In genomic region chr5:62133426-62133825, GRCh38 we compare ENCODE assay signal across 34 cellular contexts.
DNase-seq lines count a peak whose midpoint lies in the region; ATAC-seq, FAIRE-seq and TF ChIP-seq lines count a peak whose summit lies in the region.
"Had no signal": no experiment of that assay in that cellular context is flagged by ENCODE, and none has a peak within 500 bp of the region (broad histone marks: within the 10 kb centered on the region; RNA-seq: fewer than 3 reads in every experiment).

No MANE protein-coding gene starts in this region.

- H3K79me2 ChIP-seq in HepG2 (ENCODE audit: insufficient read depth, low read length) = no peaks in the 10 kb centered on the region
- H3K79me2 ChIP-seq in GM23338 (replicated peaks; ENCODE audit: insufficient read depth) = no peaks in the 10 kb centered on the region

- H3K9me3 ChIP-seq in HepG2 (ENCODE audit: low read length) (no peaks in the 10 kb centered on the region), right lobe of liver (no peaks in the 10 kb centered on the region), right atrium auricular region (no peaks in the 10 kb centered on the region)
- H3K9me3 ChIP-seq: A549; BE2C; BLaER1; BLaER1 treated with 17β-estradiol and CSF1 and Interleukin-3, amounts not matched to agents 10 nM and 100 nM had no signal

- no peaks in the 10 kb centered on the region; the same call in 1 of the 2 replicates for H3K9me2 ChIP-seq in GM23338 (ENCODE audit: insufficient read depth)

- FAIRE-seq in HepG2 (lab: Jason Lieb, UNC) = no peak
- FAIRE-seq: A204.1, A549, D721Med had no signal

- no peaks in the 10 kb centered on the region for H3F3A ChIP-seq in GM23338 (replicated peaks; ENCODE audit: low read depth)

- H3K4me3 ChIP-seq in HepG2 (replicated peaks in 1 of 3; ENCODE audit: insufficient read depth in 1 of 3, low read depth in 2 of 3, low read length in 3 of 3) (no peak overlapping the region), right lobe of liver (no peak overlapping the region), GM23338 (no peak overlapping the region), right atrium auricular region (no peak overlapping the region)
- H3K4me3 ChIP-seq: A549; BLaER1; BLaER1 treated with 17β-estradiol and CSF1 and Interleukin-3, amounts not matched to agents 10 nM and 100 nM had no signal

- no peak overlapping the region for H3K4me3 Mint-ChIP-seq in GM23338
- H3K4me3 Mint-ChIP-seq: B cell; CD14-positive monocyte; CD4-positive, alpha-beta memory T cell; CD4-positive, alpha-beta T cell; CD4-positive, CD25-positive, alpha-beta regulatory T cell; CD8-positive, alpha-beta memory T cell; CD8-positive, alpha-beta T cell had no signal

- no peaks in the 10 kb centered on the region for H3K36me3 Mint-ChIP-seq in GM23338 (ENCODE audit: low read depth)
- H3K36me3 Mint-ChIP-seq: CD14-positive monocyte; CD4-positive, alpha-beta memory T cell; CD4-positive, CD25-positive, alpha-beta regulatory T cell; CD8-positive, alpha-beta memory T cell; CD8-positive, alpha-beta T cell had no signal

- POLR2A ChIA-PET in HepG2 (lab: Yijun Ruan, JAX) = no interaction called here

- no peaks in the 10 kb centered on the region for H3K9me3 Mint-ChIP-seq in GM23338
- H3K9me3 Mint-ChIP-seq: CD4-positive, alpha-beta T cell; CD8-positive, alpha-beta memory T cell; CD8-positive, alpha-beta T cell had no signal

- no peak overlapping the region for H3K27ac Mint-ChIP-seq in GM23338
- H3K27ac Mint-ChIP-seq: B cell; CD14-positive monocyte; CD4-positive, alpha-beta memory T cell; CD4-positive, alpha-beta T cell; CD4-positive, CD25-positive, alpha-beta regulatory T cell; CD8-positive, alpha-beta memory T cell; CD8-positive, alpha-beta T cell had no signal

- H3K9ac ChIP-seq in HepG2 (ENCODE audit: insufficient read depth, low read depth, low read length) = no peak overlapping the region
- H3K9ac ChIP-seq: BLaER1; BLaER1 treated with 17β-estradiol and CSF1 and Interleukin-3, amounts not matched to agents 10 nM and 100 nM had no signal

- CTCF ChIA-PET in HepG2 (lab: Yijun Ruan, JAX; ENCODE audit: low intra/inter-chr PET ratio, low total read pairs) = no interaction called here

- no peak for TF ChIP-seq CTCF in HepG2 (CRISPR knock-in tag; IDR thresholded peaks at IDR 0.05)
- no peak for TF ChIP-seq CTCF in right lobe of liver (IDR thresholded peaks at IDR 0.05)
- TF ChIP-seq CTCF in C4-2B (conservative IDR thresholded peaks at IDR 0.05) = no peak
- no peak for TF ChIP-seq CTCF in GM23338 (conservative IDR thresholded peaks at IDR 0.05; ENCODE audit: low read depth in 2 of 2)
- no peak for TF ChIP-seq CTCF in right atrium auricular region (IDR thresholded peaks at IDR 0.05)
- no peak for TF ChIP-seq CTCF in foreskin keratinocyte (conservative IDR thresholded peaks at IDR 0.05)

- no peaks in the 10 kb centered on the region for H3K36me3 ChIP-seq in HepG2 (replicated peaks in 1 of 2; ENCODE audit: control insufficient read depth in 1 of 2, insufficient read depth in 2 of 2, low read length in 2 of 2)
- no peaks in the 10 kb centered on the region for H3K36me3 ChIP-seq in right lobe of liver
- H3K36me3 ChIP-seq in GM23338 (ENCODE audit: insufficient read depth) = no peaks in the 10 kb centered on the region
- no peaks in the 10 kb centered on the region for H3K36me3 ChIP-seq in right atrium auricular region
- H3K36me3 ChIP-seq: BE2C; BLaER1; BLaER1 treated with 17β-estradiol and CSF1 and Interleukin-3, amounts not matched to agents 10 nM and 100 nM had no signal

- no peak for ATAC-seq in HepG2
- ATAC-seq in right lobe of liver = no peak
- ATAC-seq in GM23338 = no peak
- no peak for ATAC-seq in foreskin keratinocyte
- ATAC-seq: A549; CD8-positive, alpha-beta T cell had no signal

- in situ Hi-C loops in HepG2 (cut with HindIII; ENCODE audit: extremely low pct_ligation_motif_present, low pct_unique_long_range_greater_than_20kb) = no loop called here

- DNase-seq in HepG2 (ENCODE audit: low spot score) (no peak), right lobe of liver (no peak), GM23338 (ENCODE audit: low spot score) (no peak), right atrium auricular region (ENCODE audit: low spot score) (no peak), foreskin keratinocyte (no peak)
- DNase-seq: 8988T; ACHN; AML-193; BE2C; C1 segment of cervical spinal cord; Caco-2; Calu3; CD4-positive, alpha-beta memory T cell; CD4-positive, alpha-beta T cell; CD4-positive, CD25-positive, alpha-beta regulatory T cell; CD8-positive, alpha-beta memory T cell; CD8-positive, alpha-beta T cell; COR-L47; DMS 273 treated with DMSO at 0.1 percent for 48 hours; DMS153; DMS53; DMS79; DMS79 treated with DMSO at 0.1 percent for 48 hours; DND-41; EL had no signal

- no peak overlapping the region for H2AFZ ChIP-seq in HepG2 (ENCODE audit: low read length)
- no peak overlapping the region for H2AFZ ChIP-seq in GM23338

- TF ChIP-seq EP300 in HepG2 (IDR thresholded peaks at IDR 0.05; ENCODE audit: low read depth in 2 of 2, low read length in 2 of 2) (no peak), HepG2 (CRISPR knock-in tag; IDR thresholded peaks at IDR 0.05; ENCODE audit: borderline replicate concordance) (no peak)

- no peak for TF ChIP-seq RAD21 in HepG2 (CRISPR knock-in tag; IDR thresholded peaks at IDR 0.05)

- TF ChIP-seq POLR2A in HepG2 (IDR thresholded peaks at IDR 0.05; ENCODE audit: insufficient read depth in 1 of 2, low read depth in 2 of 2, low read length in 2 of 2) (no peak), right lobe of liver (IDR thresholded peaks at IDR 0.05) (no peak)

- BruUV-seq in HepG2 (replicated peaks; lab: Mats Ljungman, UMichigan) = no TSS peak

- WGBS in HepG2 (ENCODE audit: low lambda C conversion rate) = 0% methylated on average over 1 of the region's 1 CpG
- WGBS in right lobe of liver (ENCODE audit: insufficient coverage, low coverage, low lambda C conversion rate, missing lambda C conversion rate) = 73% methylated on average over 1 of the region's 1 CpG

- H3K27ac ChIP-seq in HepG2 (ENCODE audit: extremely low read length, insufficient read depth, low read length) = no peak overlapping the region
- no peak overlapping the region for H3K27ac ChIP-seq in right lobe of liver
- peak overlapping the region; percentile 70 for H3K27ac ChIP-seq in C4-2B
- no peak overlapping the region for H3K27ac ChIP-seq in GM23338 (ENCODE audit: low read depth)
- no peak overlapping the region for H3K27ac ChIP-seq in right atrium auricular region
- H3K27ac ChIP-seq in foreskin keratinocyte = no peak overlapping the region
- H3K27ac ChIP-seq: 22Rv1; A549; BLaER1; BLaER1 treated with 17β-estradiol and CSF1 and Interleukin-3, amounts not matched to agents 10 nM and 100 nM had no signal

- H3K27me3 ChIP-seq in HepG2 (ENCODE audit: control insufficient read depth in 1 of 2, insufficient read depth in 2 of 2, low read length in 2 of 2) (peaks cover 0 to 7% of the 10 kb centered on the region in 2 experiments; a peak in 2 of 5 replicates), right lobe of liver (no peaks in the 10 kb centered on the region), GM23338 (ENCODE audit: insufficient read depth) (no peaks in the 10 kb centered on the region), right atrium auricular region (no peaks in the 10 kb centered on the region), foreskin keratinocyte (no peaks in the 10 kb centered on the region)
- H3K27me3 ChIP-seq: BLaER1; BLaER1 treated with 17β-estradiol and CSF1 and Interleukin-3, amounts not matched to agents 10 nM and 100 nM had no signal

- intact Hi-C loops in HepG2 (cut with micrococcal nuclease; ENCODE audit: unreplicated experiment) (no loop called here), right lobe of liver (cut with DNase I) (no loop called here)

- H3K27me3 Mint-ChIP-seq in GM23338 (ENCODE audit: insufficient read depth, low read depth, poor library complexity) = peaks cover 1% of the 10 kb centered on the region
- H3K27me3 Mint-ChIP-seq: B cell; CD4-positive, CD25-positive, alpha-beta regulatory T cell had no signal

- H3K4me1 ChIP-seq in HepG2 (ENCODE audit: insufficient read depth, low read length) = no peaks in the 10 kb centered on the region
- H3K4me1 ChIP-seq in right lobe of liver = no peaks in the 10 kb centered on the region
- H3K4me1 ChIP-seq in GM23338 (ENCODE audit: insufficient read depth) = peaks cover 5% of the 10 kb centered on the region; the same call in 1 of the 2 replicates
- no peaks in the 10 kb centered on the region for H3K4me1 ChIP-seq in right atrium auricular region
- no peaks in the 10 kb centered on the region for H3K4me1 ChIP-seq in foreskin keratinocyte
- H3K4me1 ChIP-seq: A549, BE2C, BLaER1, Caco-2 had no signal

- no peaks in the 10 kb centered on the region for H4K20me1 ChIP-seq in HepG2 (ENCODE audit: insufficient read depth, low read length)
- no peaks in the 10 kb centered on the region for H4K20me1 ChIP-seq in GM23338 (replicated peaks; ENCODE audit: insufficient read depth)
- H4K20me1 ChIP-seq: BLaER1; BLaER1 treated with 17β-estradiol and CSF1 and Interleukin-3, amounts not matched to agents 10 nM and 100 nM had no signal

- H3K4me2 ChIP-seq in HepG2 (ENCODE audit: low read depth, low read length) (no peak overlapping the region), GM23338 (no peak overlapping the region)
- H3K4me2 ChIP-seq: A549; BLaER1; BLaER1 treated with 17β-estradiol and CSF1 and Interleukin-3, amounts not matched to agents 10 nM and 100 nM had no signal

- H3K4me1 Mint-ChIP-seq in GM23338 = peaks cover 10% of the 10 kb centered on the region
- H3K4me1 Mint-ChIP-seq: CD4-positive, alpha-beta memory T cell; CD4-positive, CD25-positive, alpha-beta regulatory T cell; CD8-positive, alpha-beta memory T cell had no signal

TF ChIP-seq in HepG2, 621 proteins besides CTCF, POLR2A, EP300 and RAD21:
- TF ChIP-seq ZSCAN12 (CRISPR knock-in tag; IDR thresholded peaks at IDR 0.05) (no peak), ZNF331 (CRISPR knock-in tag; IDR thresholded peaks at IDR 0.05) (peak; percentile 74)

TF ChIP-seq in GM23338, 12 proteins besides CTCF, POLR2A, EP300 and RAD21:
- TF ChIP-seq ZNF331 (CRISPR knock-in tag; IDR thresholded peaks at IDR 0.05; ENCODE audit: low read depth) (peak; percentile 74), ZNF114 (CRISPR knock-in tag; IDR thresholded peaks at IDR 0.05) (no peak), NANOG (IDR thresholded peaks at IDR 0.05; ENCODE audit: borderline replicate concordance) (no peak)
